1 cellular context compared by ENCODE assay signal in the genomic region with DNA sequence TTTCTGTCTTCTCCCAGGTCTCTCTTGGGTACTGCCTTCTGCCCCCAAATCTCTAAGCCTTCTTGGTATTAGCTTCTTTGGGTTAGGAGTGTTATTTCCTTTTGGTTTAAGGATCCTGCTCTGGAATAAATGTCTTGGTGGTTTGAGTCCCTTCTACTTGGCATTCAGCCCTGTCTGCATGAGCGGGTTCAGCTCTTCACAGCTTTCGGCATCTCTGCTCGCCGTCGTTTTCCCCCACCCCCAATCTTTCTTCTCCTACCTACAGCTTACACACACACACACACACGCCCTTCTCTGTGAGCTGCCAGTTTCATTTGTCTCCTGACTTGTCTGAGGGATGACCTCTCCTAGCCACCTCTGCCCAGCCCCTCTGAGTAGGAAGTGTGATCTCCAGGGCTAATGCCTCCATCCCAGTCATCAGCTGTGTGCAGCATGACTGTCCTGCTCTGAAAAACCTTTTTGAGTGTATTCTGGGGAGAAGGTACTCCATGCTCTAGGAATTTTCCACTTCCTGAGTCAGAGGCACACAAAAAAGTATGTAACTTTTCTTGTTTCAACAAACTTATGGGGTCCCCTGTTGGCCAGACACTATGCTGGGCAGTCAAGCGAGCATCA.
TF ChIP-seq lines count a peak whose summit lies in the region.

No MANE protein-coding gene starts in this region.

TF ChIP-seq in GM12878, 131 proteins besides CTCF, POLR2A, EP300 and RAD21:
- TF ChIP-seq SMAD5 (IDR thresholded peaks at IDR 0.05; ENCODE audit: low read depth) (no peak), STAT1 (conservative IDR thresholded peaks at IDR 0.05) (no peak), BHLHE40 (IDR thresholded peaks at IDR 0.05; ENCODE audit: borderline replicate concordance in 1 of 2, low read depth in 2 of 2, low read length in 1 of 2) (no peak), MEF2B (IDR thresholded peaks at IDR 0.05; ENCODE audit: partially characterized antibody, poor library complexity, severe bottlenecking) (no peak), NFIC (IDR thresholded peaks at IDR 0.05; ENCODE audit: low read depth, low read length) (no peak), SMC3 (IDR thresholded peaks at IDR 0.05; ENCODE audit: borderline replicate concordance, low read length) (no peak), CHD4 (IDR thresholded peaks at IDR 0.05) (no peak), FOXM1 (IDR thresholded peaks at IDR 0.05; ENCODE audit: low read depth, low read length) (no peak), TARDBP (IDR thresholded peaks at IDR 0.05; ENCODE audit: borderline replicate concordance) (no peak), MXI1 (IDR thresholded peaks at IDR 0.05; ENCODE audit: low read depth, low read length) (no peak), CEBPB (IDR thresholded peaks at IDR 0.05; ENCODE audit: borderline replicate concordance in 1 of 2, low read depth in 2 of 2, low read length in 2 of 2) (no peak), CHD1 (IDR thresholded peaks at IDR 0.05; ENCODE audit: low read depth, low read length) (no peak), SREBF1 (IDR thresholded peaks at IDR 0.05; ENCODE audit: low read length) (no peak)
- TF ChIP-seq, protein P1, sequence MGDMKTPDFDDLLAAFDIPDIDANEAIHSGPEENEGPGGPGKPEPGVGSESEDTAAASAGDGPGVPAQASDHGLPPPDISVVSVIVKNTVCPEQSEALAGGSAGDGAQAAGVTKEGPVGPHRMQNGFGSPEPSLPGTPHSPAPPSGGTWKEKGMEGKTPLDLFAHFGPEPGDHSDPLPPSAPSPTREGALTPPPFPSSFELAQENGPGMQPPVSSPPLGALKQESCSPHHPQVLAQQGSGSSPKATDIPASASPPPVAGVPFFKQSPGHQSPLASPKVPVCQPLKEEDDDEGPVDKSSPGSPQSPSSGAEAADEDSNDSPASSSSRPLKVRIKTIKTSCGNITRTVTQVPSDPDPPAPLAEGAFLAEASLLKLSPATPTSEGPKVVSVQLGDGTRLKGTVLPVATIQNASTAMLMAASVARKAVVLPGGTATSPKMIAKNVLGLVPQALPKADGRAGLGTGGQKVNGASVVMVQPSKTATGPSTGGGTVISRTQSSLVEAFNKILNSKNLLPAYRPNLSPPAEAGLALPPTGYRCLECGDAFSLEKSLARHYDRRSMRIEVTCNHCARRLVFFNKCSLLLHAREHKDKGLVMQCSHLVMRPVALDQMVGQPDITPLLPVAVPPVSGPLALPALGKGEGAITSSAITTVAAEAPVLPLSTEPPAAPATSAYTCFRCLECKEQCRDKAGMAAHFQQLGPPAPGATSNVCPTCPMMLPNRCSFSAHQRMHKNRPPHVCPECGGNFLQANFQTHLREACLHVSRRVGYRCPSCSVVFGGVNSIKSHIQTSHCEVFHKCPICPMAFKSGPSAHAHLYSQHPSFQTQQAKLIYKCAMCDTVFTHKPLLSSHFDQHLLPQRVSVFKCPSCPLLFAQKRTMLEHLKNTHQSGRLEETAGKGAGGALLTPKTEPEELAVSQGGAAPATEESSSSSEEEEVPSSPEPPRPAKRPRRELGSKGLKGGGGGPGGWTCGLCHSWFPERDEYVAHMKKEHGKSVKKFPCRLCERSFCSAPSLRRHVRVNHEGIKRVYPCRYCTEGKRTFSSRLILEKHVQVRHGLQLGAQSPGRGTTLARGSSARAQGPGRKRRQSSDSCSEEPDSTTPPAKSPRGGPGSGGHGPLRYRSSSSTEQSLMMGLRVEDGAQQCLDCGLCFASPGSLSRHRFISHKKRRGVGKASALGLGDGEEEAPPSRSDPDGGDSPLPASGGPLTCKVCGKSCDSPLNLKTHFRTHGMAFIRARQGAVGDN (IDR thresholded peaks at IDR 0.05), result no peak
